ENCODE assay signal across 14 cellular contexts in the genomic region with DNA sequence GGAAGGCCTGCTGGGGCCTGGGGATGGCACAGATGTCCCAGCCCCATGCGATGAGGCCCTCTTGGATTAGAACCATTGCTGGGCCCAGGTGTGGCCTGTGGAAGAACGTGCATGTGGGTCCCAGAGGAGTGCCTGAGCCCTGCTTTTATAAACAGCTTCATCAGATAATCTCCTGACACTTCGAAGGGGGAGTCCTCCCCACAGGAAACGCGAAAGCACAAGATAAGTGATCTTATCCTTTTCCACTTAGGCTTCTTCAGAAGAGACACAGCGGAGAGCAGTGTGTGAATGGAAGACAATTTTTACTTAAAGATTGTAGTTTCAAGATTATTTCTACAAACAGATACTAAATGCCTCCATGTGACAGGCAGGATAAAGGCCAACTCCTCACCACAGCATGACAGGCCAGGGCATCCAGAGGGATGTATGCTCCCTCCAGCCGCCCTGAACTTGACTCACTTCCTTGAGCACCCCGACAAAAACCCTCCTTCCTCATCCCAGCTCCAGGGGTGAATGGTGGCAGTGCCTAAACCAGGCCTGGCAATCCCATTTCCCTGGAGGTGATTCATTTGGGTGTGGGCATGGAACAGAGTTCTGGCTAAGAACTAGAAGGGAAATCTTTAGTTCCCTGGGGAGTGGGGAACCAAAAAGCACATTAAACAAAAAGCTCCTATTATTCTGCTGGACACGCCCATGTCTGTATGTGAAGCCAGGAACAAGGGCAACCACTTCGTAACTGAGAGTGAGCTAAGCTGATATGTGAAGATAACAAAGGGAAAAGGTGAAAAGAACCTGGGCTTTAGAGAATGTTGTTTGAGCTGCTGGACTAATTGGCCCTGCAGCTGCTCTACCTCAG. TPM values are rescaled to one million over a fixed set of nuclear protein-coding genes. Genes with fewer than 3 reads are reported as not detected.
DNase-seq lines count a peak whose midpoint lies in the region; ATAC-seq and TF ChIP-seq lines count a peak whose summit lies in the region.
"Had no signal": no experiment of that assay in that cellular context is flagged by ENCODE, and none has a peak within 500 bp of the region (broad histone marks: within the 10 kb centered on the region; RNA-seq: fewer than 3 reads in every experiment).

No MANE protein-coding gene starts in this region.

- peaks cover 9% of the 10 kb centered on the region for H3K4me1 Mint-ChIP-seq in CD4-positive, alpha-beta T cell (ENCODE audit: low read depth)

- H3K27me3 Mint-ChIP-seq in CD4-positive, alpha-beta T cell, result no peaks in the 10 kb centered on the region

- BruUV-seq in PC-9 (replicated peaks; lab: Mats Ljungman, UMichigan), result TSS peak; percentile 88

- H3K9me3 ChIP-seq in PC-9 (ENCODE audit: insufficient read depth, low read depth), result 0 out of 2 replicates have a peak, but pooled peaks cover 4% of the 10 kb centered on the region
- H3K9me3 ChIP-seq in CD4-positive, alpha-beta T cell (ENCODE audit: control insufficient read depth, low read length), result no peaks in the 10 kb centered on the region

- H3K27me3 ChIP-seq in PC-9 (ENCODE audit: insufficient read depth, low read depth) (no peaks in the 10 kb centered on the region), foreskin keratinocyte (no peaks in the 10 kb centered on the region)
- H3K27me3 ChIP-seq in CD4-positive, alpha-beta T cell (ENCODE audit: control insufficient read depth, insufficient read depth, low read length), result no peaks in the 10 kb centered on the region

- CTCF ChIA-PET in PC-9 (lab: Charles Lee), result no interaction called here
- CTCF ChIA-PET in CD4-positive, alpha-beta T cell (lab: Charles Lee), result no interaction called here

- no peaks in the 10 kb centered on the region for H3K36me3 Mint-ChIP-seq in CD4-positive, alpha-beta T cell (ENCODE audit: low read depth)
- H3K36me3 Mint-ChIP-seq: CD4-positive, CD25-positive, alpha-beta regulatory T cell had no signal

- H3F3A ChIP-seq in PC-9 (ENCODE audit: insufficient read depth, low read depth), result peaks cover 26% of the 10 kb centered on the region

- ATAC-seq in foreskin keratinocyte, result peak; percentile 85
- no peak for ATAC-seq in CD4-positive, alpha-beta T cell (ENCODE audit: poor library complexity)
- ATAC-seq: T-helper 17 cell had no signal

- peak overlapping the region; percentile 55 for H2AFZ ChIP-seq in PC-9

- H3K36me3 ChIP-seq in PC-9 (ENCODE audit: low read depth), result no peaks in the 10 kb centered on the region

- no peaks in the 10 kb centered on the region for H3K9me2 ChIP-seq in PC-9 (ENCODE audit: insufficient read depth)

- no peaks in the 10 kb centered on the region for H3K79me2 ChIP-seq in PC-9 (ENCODE audit: low read depth)

- no peaks in the 10 kb centered on the region for H3K9me3 Mint-ChIP-seq in CD4-positive, alpha-beta T cell

- H3K27ac ChIP-seq in PC-9 (peak overlapping the region; percentile 85), foreskin keratinocyte (peak overlapping the region; percentile 69)
- no peak overlapping the region for H3K27ac ChIP-seq in CD4-positive, alpha-beta T cell (ENCODE audit: low read depth, low read length)

- no peak for TF ChIP-seq CTCF in PC-9 (conservative IDR thresholded peaks at IDR 0.05)
- no peak for TF ChIP-seq CTCF in foreskin keratinocyte (conservative IDR thresholded peaks at IDR 0.05)
- no peak for TF ChIP-seq CTCF in CD4-positive, alpha-beta T cell (IDR thresholded peaks at IDR 0.05)

- H3K4me3 Mint-ChIP-seq in CD4-positive, alpha-beta T cell, result no peak overlapping the region
- H3K4me3 Mint-ChIP-seq: CD4-positive, CD25-positive, alpha-beta regulatory T cell; T-helper 17 cell had no signal

- POLR2A ChIA-PET in PC-9 (lab: Charles Lee; ENCODE audit: unreplicated experiment), result interaction anchor here (0.6 kb wide), 1 partner anchor 71 kb away, joined by 9 read pairs; no protein-coding TSS in a partner anchor
- POLR2A ChIA-PET in CD4-positive, alpha-beta T cell (lab: Charles Lee), result no interaction called here

- H4K20me1 ChIP-seq in PC-9 (ENCODE audit: insufficient read depth), result no peaks in the 10 kb centered on the region

- intact Hi-C loops in PC-9 (cut with micrococcal nuclease; ENCODE audit: unreplicated experiment), result loop anchor here (2.0 to 5.0 kb wide), 3 partner anchors 38 to 118 kb away; no protein-coding TSS in a partner anchor
- intact Hi-C loops in CD4-positive, alpha-beta T cell (cut with DNase I, micrococcal nuclease), result no loop called here

- peak overlapping the region; percentile 52 for H3K4me2 ChIP-seq in PC-9

- no peak overlapping the region for H3K4me3 ChIP-seq in Jurkat, Clone E6-1 (ENCODE audit: low read length)
- H3K4me3 ChIP-seq in PC-9, result no peak overlapping the region

- DNase-seq in DMS153 (lab: John Stamatoyannopoulos, UW) (peak; percentile 76), PC-9 (peak; percentile 63 to 70), foreskin keratinocyte (peak; percentile 26 to 70), GDM1 (lab: John Stamatoyannopoulos, UW) (no peak), dermis blood vessel endothelial cell (no peak)
- peak; percentile 85 for DNase-seq in Jurkat, Clone E6-1 (ENCODE audit: low read depth, low spot score)
- no peak for DNase-seq in CD4-positive, alpha-beta T cell
- no peak for DNase-seq in activated CD4-positive, alpha-beta T cell treated with anti-CD3 and anti-CD28 coated beads, Interleukin-2, amount 50 U/mL, for 48 hours
- DNase-seq: CD4-positive, CD25-positive, alpha-beta regulatory T cell; left cardiac atrium; NK-92 treated with Interleukin-12 subunit alpha and Interleukin-12 subunit beta, amount 100 ng/mL, for 24 hours; nucleus accumbens; stimulated activated CD4-positive, alpha-beta T cell treated with anti-CD3 and anti-CD28 coated beads, Interleukin-2, amount 100 ng/mL, for 24 hours; T-helper 17 cell had no signal

- H3K4me1 ChIP-seq in PC-9 (replicated peaks; ENCODE audit: insufficient read depth) (peaks cover 62% of the 10 kb centered on the region), foreskin keratinocyte (peaks cover 6% of the 10 kb centered on the region)

- H3K27ac Mint-ChIP-seq in CD4-positive, alpha-beta T cell, result no peak overlapping the region
- H3K27ac Mint-ChIP-seq: CD4-positive, CD25-positive, alpha-beta regulatory T cell; T-helper 17 cell had no signal

RNA-seq across cellular contexts. Expression of gene TMEM163, which starts 56.2 kb away (rescaled TPM):
- polyA plus RNA-seq in Jurkat, Clone E6-1 (2012; ENCODE audit: insufficient read depth, insufficient read length), result 0.61 TPM
- total RNA-seq in PC-9 (2021) (1.4 and 2.4 TPM in 2 replicates), foreskin keratinocyte (not detected in 2 replicates), dermis blood vessel endothelial cell (0.09 and 0.34 TPM in 2 replicates)
- polyA plus RNA-seq in foreskin keratinocyte, result not detected in 2 replicates
- total RNA-seq in CD4-positive, alpha-beta T cell, result under 1 TPM; 0.14 to 0.47 TPM

Comparison
In these comparisons a context has a peak if more than half of its experiments do, and no peak if none do; other contexts are left out.
1. DNase-seq: peak in DMS153 (single experiment), Jurkat, Clone E6-1 (single experiment), PC-9 (2 of 2) and foreskin keratinocyte (2 of 2); none in GDM1 (single experiment), CD4-positive, alpha-beta T cell (0 of 10), dermis blood vessel endothelial cell (single experiment) and activated CD4-positive, alpha-beta T cell treated with anti-CD3 and anti-CD28 coated beads, Interleukin-2, amount 50 U/mL, for 48 hours (0 of 2).